In the genomic region with DNA sequence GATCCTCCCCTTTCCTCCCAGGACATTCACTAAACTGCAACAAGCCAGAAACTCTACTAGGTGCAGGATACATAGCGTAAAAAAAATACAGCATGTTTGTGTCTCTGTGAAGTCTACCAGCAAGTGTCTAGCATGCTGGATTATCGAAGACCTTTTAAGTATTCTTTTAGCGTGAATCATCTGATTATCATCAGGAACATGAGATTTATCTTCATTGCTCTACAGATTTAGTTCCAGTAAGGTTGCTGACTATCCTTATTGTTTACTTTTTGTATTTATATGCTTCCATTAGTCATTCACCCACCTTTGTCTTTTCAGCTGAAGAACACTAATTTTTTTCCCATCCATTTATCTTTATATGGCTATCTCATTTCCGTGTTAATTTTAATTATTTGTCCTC, we compare ENCODE assay signal across 26 cellular contexts.
DNase-seq lines count a peak whose midpoint lies in the region; ATAC-seq, FAIRE-seq and TF ChIP-seq lines count a peak whose summit lies in the region.
"Had no signal": no experiment of that assay in that cellular context is flagged by ENCODE, and none has a peak within 500 bp of the region (broad histone marks: within the 10 kb centered on the region; RNA-seq: fewer than 3 reads in every experiment).

No MANE protein-coding gene starts in this region.

- no peak overlapping the region for H3K23ac ChIP-seq in trophoblast cell (ENCODE audit: low read length)

- no peaks in the 10 kb centered on the region for H3K79me2 ChIP-seq in trophoblast cell (ENCODE audit: control insufficient read depth, insufficient read depth, low read length, poor library complexity)

- no peak overlapping the region for H2BK12ac ChIP-seq in trophoblast cell (ENCODE audit: low read length)

- DNase-seq in EL (peak; percentile 8), M059J (ENCODE audit: low read depth) (peak; percentile 16), bronchial epithelial cell (ENCODE audit: low read depth) (peak; percentile 39), trophoblast cell (peak; percentile 31 to 89), DMS79 (lab: John Stamatoyannopoulos, UW) (no peak), midbrain (lab: John Stamatoyannopoulos, UW) (no peak)
- DNase-seq: 8988T; ACHN; BE2C; CD8-positive, alpha-beta memory T cell; DMS 273 treated with DMSO at 0.1 percent for 48 hours; DMS79 treated with DMSO at 0.1 percent for 48 hours; HCEC 1CT; Kasumi-1; MG63; NCI-H1694; NCI-H2081; NCI-H2227 treated with DMSO at 0.1 percent for 48 hours; NCI-H526 treated with DMSO at 0.1 percent for 48 hours; Right ventricle myocardium superior; RPMI8226 had no signal

- H3K4me2 ChIP-seq in trophoblast cell (ENCODE audit: low read length) = no peak overlapping the region
- H3K4me2 ChIP-seq: GM23338 had no signal

- no peak overlapping the region for H4K8ac ChIP-seq in trophoblast cell (ENCODE audit: low read depth, low read length)

- no peak overlapping the region for H3K4ac ChIP-seq in trophoblast cell (ENCODE audit: low read depth, low read length)

- H3K9ac ChIP-seq in trophoblast cell (ENCODE audit: low read length) = no peak overlapping the region

- H4K12ac ChIP-seq in trophoblast cell (ENCODE audit: low read depth, low read length) = no peak overlapping the region

- H3K14ac ChIP-seq in trophoblast cell (ENCODE audit: low read length) = no peak overlapping the region

- no peak for TF ChIP-seq CTCF in bronchial epithelial cell (IDR thresholded peaks at IDR 0.05; ENCODE audit: insufficient read depth, low read length, severe bottlenecking)

- no peak overlapping the region for H4K91ac ChIP-seq in trophoblast cell (ENCODE audit: low read depth, low read length)

- no peak overlapping the region for H3K18ac ChIP-seq in trophoblast cell (ENCODE audit: low read length)

- no CpG with 5 or more reads among the region's 4 CpGs for WGBS in trophoblast cell (ENCODE audit: extremely low coverage, insufficient coverage, insufficient read length)

- no peaks in the 10 kb centered on the region for H3K27me3 ChIP-seq in bronchial epithelial cell (ENCODE audit: control insufficient read depth, insufficient read depth, low read length)
- no peaks in the 10 kb centered on the region for H3K27me3 ChIP-seq in trophoblast cell (ENCODE audit: insufficient read depth, low read length)
- H3K27me3 ChIP-seq: BE2C, MG63, SJSA1 had no signal

- H3K4me3 ChIP-seq in bronchial epithelial cell (ENCODE audit: low read depth, low read length) (no peak overlapping the region), trophoblast cell (ENCODE audit: low read depth, low read length) (no peak overlapping the region)
- H3K4me3 ChIP-seq: GM23338, MG63, SJSA1 had no signal

- no peaks in the 10 kb centered on the region for H3K79me1 ChIP-seq in trophoblast cell (ENCODE audit: low read length)

- peaks cover 0 to 3% of the 10 kb centered on the region in 2 experiments for H3K4me1 ChIP-seq in trophoblast cell (ENCODE audit: control insufficient read depth in 1 of 2, insufficient read depth in 2 of 2, low read length in 2 of 2)
- H3K4me1 ChIP-seq: BE2C, SJSA1 had no signal

- no peak overlapping the region for H2BK5ac ChIP-seq in trophoblast cell (ENCODE audit: low read depth, low read length, poor library complexity)

- H2AK5ac ChIP-seq in trophoblast cell (ENCODE audit: low read length) = no peak overlapping the region

- no peak overlapping the region for H2AFZ ChIP-seq in trophoblast cell (ENCODE audit: insufficient read depth, low read length, poor library complexity)
- H2AFZ ChIP-seq: GM23338 had no signal

- no peaks in the 10 kb centered on the region for H3K9me3 ChIP-seq in trophoblast cell (ENCODE audit: insufficient read depth, low read depth, low read length)
- H3K9me3 ChIP-seq: BE2C, MG63, SJSA1 had no signal

- no peak overlapping the region for H3K27ac ChIP-seq in trophoblast cell (ENCODE audit: low read depth, low read length)
- H3K27ac ChIP-seq: SJSA1 had no signal

- no peak overlapping the region for H2BK120ac ChIP-seq in trophoblast cell (ENCODE audit: insufficient read depth, low read length, poor library complexity)

- no peak for FAIRE-seq in bronchial epithelial cell (lab: Jason Lieb, UNC)
- FAIRE-seq: GM18507, HepG2 had no signal

- H3K36me3 ChIP-seq in bronchial epithelial cell (ENCODE audit: control insufficient read depth, insufficient read depth, low read length) (no peaks in the 10 kb centered on the region), trophoblast cell (ENCODE audit: control insufficient read depth in 1 of 2, insufficient read depth in 2 of 2, low read length in 2 of 2) (no peaks in the 10 kb centered on the region)
- H3K36me3 ChIP-seq: BE2C, MG63 had no signal

- no peak for ATAC-seq in HG03280 (IDR thresholded peaks at IDR 0.05; ENCODE audit: unreplicated experiment)
- ATAC-seq: GM23338, HepG2 had no signal

Comparison
In these comparisons a context has a peak if more than half of its experiments do, and no peak if none do; other contexts are left out.
1. DNase-seq: peak in EL (single experiment), M059J (single experiment), bronchial epithelial cell (single experiment) and trophoblast cell (2 of 2); none in DMS79 (single experiment) and midbrain (single experiment).